35 cellular contexts compared by ENCODE assay signal in genomic region chr13:47437411-47437810, GRCh38.
A peak's percentile ranks its signal among the peaks of the same experiment; 100 is the strongest.
DNase-seq lines count a peak whose midpoint lies in the region; ATAC-seq, FAIRE-seq and TF ChIP-seq lines count a peak whose summit lies in the region.
"Had no signal": no experiment of that assay in that cellular context is flagged by ENCODE, and none has a peak within 500 bp of the region (broad histone marks: within the 10 kb centered on the region; RNA-seq: fewer than 3 reads in every experiment).

No MANE protein-coding gene starts in this region.

- no peaks in the 10 kb centered on the region for H3K4me1 ChIP-seq in mesenchymal stem cell (ENCODE audit: control insufficient read depth, insufficient read depth, low read depth, low read length)
- H3K4me1 ChIP-seq: BE2C, prostate gland, sigmoid colon, testis, vagina had no signal

- H3K27me3 Mint-ChIP-seq in activated CD8-positive, alpha-beta T cell treated with anti-CD3 and anti-CD28 coated beads for 36 hours = no peaks in the 10 kb centered on the region
- H3K27me3 Mint-ChIP-seq: effector memory CD8-positive, alpha-beta T cell had no signal

- no peak overlapping the region for H2AK5ac ChIP-seq in mesenchymal stem cell (ENCODE audit: low read length, severe bottlenecking)

- CTCF ChIA-PET in BJ (lab: Yijun Ruan, JAX) = interaction anchor here (0.6 to 1.7 kb wide), 3 partner anchors 35 to 582 kb away, joined by 3 read pairs; no protein-coding TSS in a partner anchor
- CTCF ChIA-PET in activated CD8-positive, alpha-beta T cell treated with anti-CD3 and anti-CD28 coated beads for 36 hours (lab: Charles Lee) = no interaction called here

- peak; percentile 67 for DNase-seq in BJ (ENCODE audit: low read depth)
- peak; percentile 42 for DNase-seq in LHCN-M2 (ENCODE audit: low read depth)
- DNase-seq in mesenchymal stem cell = peak; percentile 50
- DNase-seq in T-helper 1 cell = no peak
- DNase-seq in activated CD8-positive, alpha-beta T cell treated with anti-CD3 and anti-CD28 coated beads for 36 hours = no peak
- DNase-seq in NCI-H146 treated with DMSO at 0.1 percent for 48 hours (lab: John Stamatoyannopoulos, UW; ENCODE audit: unreplicated experiment) = no peak
- DNase-seq: activated CD4-positive, alpha-beta T cell treated with anti-CD3 and anti-CD28 coated beads for 48 hours; activated naive CD4-positive, alpha-beta T cell; activated T-cell treated with anti-CD3 and anti-CD28 coated beads, Interleukin-2, amount 50 U/mL, for 72 hours; BE2C; cortex of kidney; DMS153; effector memory CD8-positive, alpha-beta T cell; GF-D8; glutamatergic neuron; islet precursor cell; midbrain; MV-4-11; naive thymus-derived CD4-positive, alpha-beta T cell; NCI-H1436 treated with DMSO at 0.1 percent for 48 hours; NCI-H2107; NCI-H446 treated with DMSO at 0.1 percent for 48 hours; OCI-M1; sigmoid colon; stimulated activated CD4-positive, alpha-beta T cell treated with anti-CD3 and anti-CD28 coated beads, Interleukin-15, amount 100 ng/mL, for 24 hours; stimulated activated naive B cell treated with anti-CD40 and anti-IgM and Interleukin-4, amounts not matched to agents 10 μg/mL and 1 μg/mL and 100 μg/mL, for 72 hours; testis had no signal

- H3K36me3 Mint-ChIP-seq in activated CD8-positive, alpha-beta T cell treated with anti-CD3 and anti-CD28 coated beads for 36 hours (ENCODE audit: low read depth) = no peaks in the 10 kb centered on the region
- H3K36me3 Mint-ChIP-seq: naive thymus-derived CD4-positive, alpha-beta T cell; stimulated activated naive B cell treated with anti-CD40 and anti-IgM and Interleukin-4, amounts not matched to agents 10 μg/mL and 1 μg/mL and 100 μg/mL, for 72 hours had no signal

- peak; percentile 21 for FAIRE-seq in endometrium (lab: Jason Lieb, UNC)
- FAIRE-seq: GM18507 had no signal

- no peak overlapping the region for H2BK5ac ChIP-seq in mesenchymal stem cell (ENCODE audit: low read depth, low read length, poor library complexity, severe bottlenecking)

- no peak overlapping the region for H4K8ac ChIP-seq in mesenchymal stem cell (ENCODE audit: low read length)

- no peak overlapping the region for H2BK12ac ChIP-seq in mesenchymal stem cell (ENCODE audit: low read length in 2 of 2)

- H3K4ac ChIP-seq in mesenchymal stem cell (ENCODE audit: low read depth in 1 of 2, low read length in 2 of 2) = no peak overlapping the region

- no peaks in the 10 kb centered on the region for H3K9me3 ChIP-seq in mesenchymal stem cell (ENCODE audit: control insufficient read depth, low read length)
- H3K9me3 ChIP-seq: BE2C, prostate gland, testis, vagina had no signal

- H3K27me3 ChIP-seq in BJ (ENCODE audit: control insufficient read depth, insufficient read depth, low read length) (no peaks in the 10 kb centered on the region), mesenchymal stem cell (ENCODE audit: control insufficient read depth in 1 of 2, insufficient read depth in 1 of 2, low read length in 2 of 2) (no peaks in the 10 kb centered on the region)
- H3K27me3 ChIP-seq: BE2C, sigmoid colon, testis, vagina had no signal

- no CpG with 5 or more reads among the region's 2 CpGs for WGBS in mesenchymal stem cell

- H3K4me2 ChIP-seq in mesenchymal stem cell (ENCODE audit: low read length, poor library complexity, severe bottlenecking) = no peak overlapping the region
- H3K4me2 ChIP-seq: KMS-11 had no signal

- H2BK15ac ChIP-seq in mesenchymal stem cell (ENCODE audit: low read depth, poor library complexity, severe bottlenecking) = peak overlapping the region; percentile 48

- no peak overlapping the region for H2BK120ac ChIP-seq in mesenchymal stem cell (ENCODE audit: low read depth, low read length)

- H3K4me3 ChIP-seq in BJ (ENCODE audit: low read depth, low read length) (no peak overlapping the region), mesenchymal stem cell (ENCODE audit: insufficient read depth in 1 of 2, low read depth in 1 of 2, low read length in 2 of 2) (no peak overlapping the region)
- H3K4me3 ChIP-seq: prostate gland, sigmoid colon, testis, vagina had no signal

- H4K91ac ChIP-seq in mesenchymal stem cell (ENCODE audit: low read length) = no peak overlapping the region

- H3K27ac ChIP-seq in mesenchymal stem cell (ENCODE audit: low read length, poor library complexity, severe bottlenecking) = no peak overlapping the region
- H3K27ac ChIP-seq: KMS-11, prostate gland, sigmoid colon, testis, vagina had no signal

- H3K9me3 Mint-ChIP-seq in activated CD8-positive, alpha-beta T cell treated with anti-CD3 and anti-CD28 coated beads for 36 hours = peaks cover 2% of the 10 kb centered on the region
- H3K9me3 Mint-ChIP-seq: activated T-cell treated with anti-CD3 and anti-CD28 coated beads, Interleukin-2, amount 50 U/mL, for 72 hours; T-helper 2 cell treated with Interferon-gamma antibody and Interleukin-4, amounts not matched to agents 5 μg/mL and 100 μg/mL, for 36 hours had no signal

- H3K9ac ChIP-seq in mesenchymal stem cell (ENCODE audit: low read length) = no peak overlapping the region
- H3K9ac ChIP-seq: KMS-11 had no signal

- ATAC-seq in GM21723 (IDR thresholded peaks at IDR 0.05; ENCODE audit: unreplicated experiment) = no peak
- no peak for ATAC-seq in activated CD8-positive, alpha-beta T cell treated with anti-CD3 and anti-CD28 coated beads for 36 hours
- ATAC-seq: activated T-cell treated with anti-CD3 and anti-CD28 coated beads, Interleukin-2, amount 50 U/mL, for 72 hours; effector memory CD8-positive, alpha-beta T cell; HCT116; naive thymus-derived CD4-positive, alpha-beta T cell; stimulated activated naive B cell treated with anti-CD40 and anti-IgM and Interleukin-4, amounts not matched to agents 10 μg/mL and 1 μg/mL and 100 μg/mL, for 72 hours had no signal

- no peak overlapping the region for H3K14ac ChIP-seq in mesenchymal stem cell (ENCODE audit: low read length in 2 of 2)

- H3K4me3 Mint-ChIP-seq in activated CD8-positive, alpha-beta T cell treated with anti-CD3 and anti-CD28 coated beads for 36 hours = no peak overlapping the region
- H3K4me3 Mint-ChIP-seq: activated T-cell treated with anti-CD3 and anti-CD28 coated beads, Interleukin-2, amount 50 U/mL, for 72 hours; effector memory CD8-positive, alpha-beta T cell; naive thymus-derived CD4-positive, alpha-beta T cell; stimulated activated naive B cell treated with anti-CD40 and anti-IgM and Interleukin-4, amounts not matched to agents 10 μg/mL and 1 μg/mL and 100 μg/mL, for 72 hours; T-helper 2 cell treated with Interferon-gamma antibody and Interleukin-4, amounts not matched to agents 5 μg/mL and 100 μg/mL, for 36 hours had no signal

- POLR2A ChIA-PET in BJ (lab: Charles Lee) = no interaction called here
- POLR2A ChIA-PET in activated CD8-positive, alpha-beta T cell treated with anti-CD3 and anti-CD28 coated beads for 36 hours (lab: Charles Lee) = no interaction called here

- TF ChIP-seq CTCF in BJ (IDR thresholded peaks at IDR 0.05; ENCODE audit: insufficient read depth, low read depth, low read length) = no peak
- TF ChIP-seq CTCF in activated CD8-positive, alpha-beta T cell treated with anti-CD3 and anti-CD28 coated beads for 36 hours (IDR thresholded peaks at IDR 0.05) = no peak

- no peak overlapping the region for H3K27ac Mint-ChIP-seq in activated CD8-positive, alpha-beta T cell treated with anti-CD3 and anti-CD28 coated beads for 36 hours
- H3K27ac Mint-ChIP-seq: activated T-cell treated with anti-CD3 and anti-CD28 coated beads, Interleukin-2, amount 50 U/mL, for 72 hours; effector memory CD8-positive, alpha-beta T cell; naive thymus-derived CD4-positive, alpha-beta T cell; stimulated activated naive B cell treated with anti-CD40 and anti-IgM and Interleukin-4, amounts not matched to agents 10 μg/mL and 1 μg/mL and 100 μg/mL, for 72 hours; T-helper 2 cell treated with Interferon-gamma antibody and Interleukin-4, amounts not matched to agents 5 μg/mL and 100 μg/mL, for 36 hours had no signal

- no peak overlapping the region for H2AFZ ChIP-seq in mesenchymal stem cell (ENCODE audit: low read depth, low read length)

- H3K23ac ChIP-seq in mesenchymal stem cell (ENCODE audit: low read length in 2 of 2) = no peak overlapping the region

- H3K36me3 ChIP-seq in BJ (ENCODE audit: control insufficient read depth, insufficient read depth, low read length) = no peaks in the 10 kb centered on the region
- no peaks in the 10 kb centered on the region for H3K36me3 ChIP-seq in mesenchymal stem cell (ENCODE audit: control insufficient read depth in 1 of 2, insufficient read depth in 2 of 2, low read depth in 1 of 2, low read length in 2 of 2)
- H3K36me3 ChIP-seq: BE2C, prostate gland, sigmoid colon, vagina had no signal

- intact Hi-C loops in activated CD8-positive, alpha-beta T cell treated with anti-CD3 and anti-CD28 coated beads for 36 hours (cut with micrococcal nuclease) = no loop called here

- no peak overlapping the region for H3K18ac ChIP-seq in mesenchymal stem cell (ENCODE audit: low read depth in 1 of 2, low read length in 2 of 2)

- H3K4me1 Mint-ChIP-seq in activated CD8-positive, alpha-beta T cell treated with anti-CD3 and anti-CD28 coated beads for 36 hours (ENCODE audit: low read depth) = no peaks in the 10 kb centered on the region
- H3K4me1 Mint-ChIP-seq: naive thymus-derived CD4-positive, alpha-beta T cell; stimulated activated naive B cell treated with anti-CD40 and anti-IgM and Interleukin-4, amounts not matched to agents 10 μg/mL and 1 μg/mL and 100 μg/mL, for 72 hours had no signal

- H3K79me1 ChIP-seq in mesenchymal stem cell (replicated peaks; ENCODE audit: low read length, poor library complexity, severe bottlenecking) = no peaks in the 10 kb centered on the region

Comparison
In these comparisons a context has a peak if more than half of its experiments do, and no peak if none do; other contexts are left out.
1. DNase-seq: peak in BJ (single experiment), LHCN-M2 (single experiment) and mesenchymal stem cell (single experiment); none in T-helper 1 cell (0 of 5), activated CD8-positive, alpha-beta T cell treated with anti-CD3 and anti-CD28 coated beads for 36 hours (single experiment) and NCI-H146 treated with DMSO at 0.1 percent for 48 hours (single experiment).